Comparison of ENCODE assay signal across 1 cellular context in the genomic region with DNA sequence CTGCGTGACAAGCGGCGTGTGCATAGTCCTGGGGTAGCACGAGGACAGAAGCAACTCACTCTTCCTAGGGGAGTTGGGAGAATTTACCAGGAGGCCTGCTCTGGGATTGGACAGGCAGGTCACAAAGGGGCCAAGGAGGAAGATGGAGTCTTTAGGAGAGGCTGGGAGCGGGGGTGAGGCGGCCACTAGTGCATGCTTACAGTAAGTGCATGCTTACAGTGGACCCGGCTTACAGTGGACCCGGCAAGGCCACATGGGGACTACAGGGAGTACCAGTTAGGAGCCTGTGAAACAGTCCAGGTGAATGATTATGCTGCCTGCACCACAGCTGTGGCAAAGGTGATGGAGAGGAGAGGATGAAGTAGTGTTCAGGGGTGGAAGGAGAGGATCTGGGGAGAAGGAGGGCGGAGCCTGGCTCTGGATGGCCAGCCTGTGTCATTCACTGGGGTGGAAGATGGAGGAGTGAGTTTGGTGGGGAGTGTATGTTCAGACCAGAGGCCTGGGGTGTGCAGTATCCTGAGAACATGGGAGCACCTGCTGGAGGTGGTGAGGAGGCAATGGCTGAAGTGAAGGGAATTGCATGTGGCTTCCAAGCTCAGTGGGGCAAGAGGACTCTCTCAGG.
TF ChIP-seq lines count a peak whose summit lies in the region.

No MANE protein-coding gene starts in this region.

TF ChIP-seq in GM12878, 131 proteins besides CTCF, POLR2A, EP300 and RAD21:
- TF ChIP-seq, protein P1, sequence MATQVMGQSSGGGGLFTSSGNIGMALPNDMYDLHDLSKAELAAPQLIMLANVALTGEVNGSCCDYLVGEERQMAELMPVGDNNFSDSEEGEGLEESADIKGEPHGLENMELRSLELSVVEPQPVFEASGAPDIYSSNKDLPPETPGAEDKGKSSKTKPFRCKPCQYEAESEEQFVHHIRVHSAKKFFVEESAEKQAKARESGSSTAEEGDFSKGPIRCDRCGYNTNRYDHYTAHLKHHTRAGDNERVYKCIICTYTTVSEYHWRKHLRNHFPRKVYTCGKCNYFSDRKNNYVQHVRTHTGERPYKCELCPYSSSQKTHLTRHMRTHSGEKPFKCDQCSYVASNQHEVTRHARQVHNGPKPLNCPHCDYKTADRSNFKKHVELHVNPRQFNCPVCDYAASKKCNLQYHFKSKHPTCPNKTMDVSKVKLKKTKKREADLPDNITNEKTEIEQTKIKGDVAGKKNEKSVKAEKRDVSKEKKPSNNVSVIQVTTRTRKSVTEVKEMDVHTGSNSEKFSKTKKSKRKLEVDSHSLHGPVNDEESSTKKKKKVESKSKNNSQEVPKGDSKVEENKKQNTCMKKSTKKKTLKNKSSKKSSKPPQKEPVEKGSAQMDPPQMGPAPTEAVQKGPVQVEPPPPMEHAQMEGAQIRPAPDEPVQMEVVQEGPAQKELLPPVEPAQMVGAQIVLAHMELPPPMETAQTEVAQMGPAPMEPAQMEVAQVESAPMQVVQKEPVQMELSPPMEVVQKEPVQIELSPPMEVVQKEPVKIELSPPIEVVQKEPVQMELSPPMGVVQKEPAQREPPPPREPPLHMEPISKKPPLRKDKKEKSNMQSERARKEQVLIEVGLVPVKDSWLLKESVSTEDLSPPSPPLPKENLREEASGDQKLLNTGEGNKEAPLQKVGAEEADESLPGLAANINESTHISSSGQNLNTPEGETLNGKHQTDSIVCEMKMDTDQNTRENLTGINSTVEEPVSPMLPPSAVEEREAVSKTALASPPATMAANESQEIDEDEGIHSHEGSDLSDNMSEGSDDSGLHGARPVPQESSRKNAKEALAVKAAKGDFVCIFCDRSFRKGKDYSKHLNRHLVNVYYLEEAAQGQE (IDR thresholded peaks at IDR 0.05; ENCODE audit: low read depth, low read length): no peak
TF ChIP-seq in GM12878: peak in this region for 0.
